8 cellular contexts compared by ENCODE assay signal in the genomic region with DNA sequence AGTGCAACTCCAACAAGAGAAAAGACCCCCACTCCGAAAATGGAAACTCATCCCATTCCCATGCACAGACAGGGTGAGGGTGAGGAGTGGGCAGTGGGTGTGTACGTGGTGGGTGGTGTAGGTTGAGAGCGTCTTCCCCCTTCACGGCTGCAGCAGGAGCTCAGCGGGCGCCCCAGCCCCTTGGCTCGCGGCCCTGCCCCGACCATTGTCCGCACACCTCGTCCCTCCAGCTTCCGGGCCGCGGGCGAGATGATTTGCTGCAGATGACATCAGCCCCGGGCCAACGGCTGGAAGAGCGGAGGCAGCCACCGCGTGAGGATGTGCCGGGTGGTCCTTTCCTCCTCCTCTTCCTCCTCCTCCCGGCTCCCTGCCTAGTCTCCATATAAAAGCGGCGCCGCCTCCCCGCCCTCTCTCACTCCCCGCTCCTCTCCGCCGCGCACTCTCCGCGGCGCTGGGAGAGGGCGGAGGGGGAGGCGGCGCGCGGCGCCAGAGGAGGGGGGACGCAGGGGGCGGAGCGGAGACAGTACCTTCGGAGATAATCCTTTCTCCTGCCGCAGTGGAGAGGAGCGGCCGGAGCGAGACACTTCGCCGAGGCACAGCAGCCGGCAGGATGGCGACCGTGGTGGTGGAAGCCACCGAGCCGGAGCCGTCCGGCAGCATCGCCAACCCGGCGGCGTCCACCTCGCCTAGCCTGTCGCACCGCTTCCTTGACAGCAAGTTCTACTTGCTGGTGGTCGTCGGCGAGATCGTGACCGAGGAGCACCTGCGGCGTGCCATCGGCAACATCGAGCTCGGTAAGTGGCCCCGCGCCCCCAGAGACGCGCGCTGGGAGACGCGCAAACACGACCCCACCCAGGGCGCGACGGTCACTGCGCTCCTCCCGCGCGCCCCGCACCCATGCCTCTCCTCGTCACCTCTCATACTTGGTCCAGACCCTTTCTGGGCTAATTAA. TPM values are rescaled to one million over a fixed set of nuclear protein-coding genes. Genes with fewer than 3 reads are reported as not detected.
A peak's percentile ranks its signal among the peaks of the same experiment; 100 is the strongest.
DNase-seq lines count a peak whose midpoint lies in the region; ATAC-seq, FAIRE-seq and TF ChIP-seq lines count a peak whose summit lies in the region.

TSS of gene MAP1B (plus strand) at position 554 of the 952 bp plus-strand sequence. CDS start at position 611, 57 bp downstream.

- H3K4ac ChIP-seq in H1 (replicated peaks; ENCODE audit: insufficient read length, low read depth, low read length), result peak within 1 kb of the TSS; percentile 61

- H3K4me3 ChIP-seq in H1 (ENCODE audit: extremely low read depth in 1 of 4, insufficient read depth in 2 of 4, low read depth in 3 of 4, low read length in 4 of 4) (peak within 1 kb of the TSS; percentile 84 to 98 (median 94)), left lung (peak within 1 kb of the TSS; percentile 47 to 53)

- H3K36me3 Mint-ChIP-seq in stimulated activated naive CD8-positive, alpha-beta T cell treated with anti-CD3 and anti-CD28 coated beads, Interleukin-15, Interleukin-2, amounts not matched to agents 100 ng/mL and 50 ng/mL, for 24 hours (ENCODE audit: low read depth), result no peaks in the 10 kb centered on the region

- POLR2A ChIA-PET in RWPE1 (lab: Yijun Ruan, JAX; ENCODE audit: low non-redundant PET) (interaction anchor here (0.6 kb wide), 1 partner anchor 663 kb away, joined by 3 read pairs; no protein-coding TSS in a partner anchor), H1 (lab: Charles Lee; ENCODE audit: partially characterized antibody) (interaction anchor here (0.5 to 7.7 kb wide), 16 partner anchors 9 to 198 kb away, joined by 3 to 72 read pairs (median 4); no protein-coding TSS in a partner anchor)

- H4K8ac ChIP-seq in H1 (ENCODE audit: extremely low read depth, insufficient read depth, low read length), result peak within 1 kb of the TSS; percentile 94

- peaks cover 0 to 1% of the 10 kb centered on the region in 2 experiments for H4K20me1 ChIP-seq in H1 (replicated peaks in 1 of 2; ENCODE audit: control insufficient read depth in 1 of 2, insufficient read depth in 2 of 2, low read length in 2 of 2)

- H3K36me3 ChIP-seq in H1 (ENCODE audit: control insufficient read depth in 2 of 4, insufficient read depth in 4 of 4, low read length in 3 of 4) (peaks cover 0 to 11% (median 0%) of the 10 kb centered on the region in 4 experiments; a peak in 1 of 8 replicates), left lung (no peaks in the 10 kb centered on the region)

- H3K18ac ChIP-seq in H1 (ENCODE audit: extremely low read depth, low read length), result peak within 1 kb of the TSS; percentile 98

- peak within 1 kb of the TSS; percentile 92; the same call in 1 of the 2 replicates for H2AFZ ChIP-seq in H1 (ENCODE audit: low read length)

- CTCF ChIA-PET in RWPE1 (lab: Yijun Ruan, JAX) (interaction anchor here (0.7 to 1.9 kb wide), 2 partner anchors 323 to 325 kb away, joined by 4 to 7 read pairs; no protein-coding TSS in a partner anchor), H1 (lab: Charles Lee; ENCODE audit: partially characterized antibody) (interaction anchor here (0.5 to 1.9 kb wide), 2 partner anchors 26 to 152 kb away, joined by 3 to 4 read pairs; no protein-coding TSS in a partner anchor)

- H3K27me3 Mint-ChIP-seq in stimulated activated naive CD8-positive, alpha-beta T cell treated with anti-CD3 and anti-CD28 coated beads, Interleukin-15, Interleukin-2, amounts not matched to agents 100 ng/mL and 50 ng/mL, for 24 hours, result peaks cover 82% of the 10 kb centered on the region

- H4K5ac ChIP-seq in H1 (ENCODE audit: insufficient read length, low read depth, low read length), result peak within 1 kb of the TSS; percentile 95

- H3K4me1 ChIP-seq in H1 (replicated peaks in 1 of 4; ENCODE audit: control insufficient read depth in 3 of 4, insufficient read depth in 4 of 4, low read length in 3 of 4), result peaks cover 3 to 8% (median 6%) of the 10 kb centered on the region in 4 experiments; a peak in 6 of 7 replicates
- peaks cover 0 to 28% of the 10 kb centered on the region in 2 donors for H3K4me1 ChIP-seq in left lung

- no peak within 1 kb of the TSS for H2BK120ac ChIP-seq in H1 (replicated peaks; ENCODE audit: low read depth, low read length)

- H3K27me3 ChIP-seq in H1 (replicated peaks in 1 of 4; ENCODE audit: control insufficient read depth in 3 of 4, extremely low read depth in 1 of 4, insufficient read depth in 3 of 4, low read length in 3 of 4) (no peaks in the 10 kb centered on the region; a peak in 1 of 7 replicates), left lung (peaks cover 26 to 55% of the 10 kb centered on the region in 2 donors)

- peak; percentile 22 to 74; a peak in 2 of 3 replicates for TF ChIP-seq POLR2A in H1 (IDR thresholded peaks at IDR 0.05; ENCODE audit: control extremely low read depth in 1 of 2, low read depth in 2 of 2, low read length in 2 of 2)

- peak; percentile 72 for ATAC-seq in left lung
- ATAC-seq in HG03520 (IDR thresholded peaks at IDR 0.05; ENCODE audit: unreplicated experiment), result no peak
- ATAC-seq in HG03139 (IDR thresholded peaks at IDR 0.05; ENCODE audit: unreplicated experiment), result no peak

- H2BK20ac ChIP-seq in H1 (ENCODE audit: low read length), result peak within 1 kb of the TSS; percentile 34; the same call in 1 of the 2 replicates

- peaks cover 14% of the 10 kb centered on the region for H3K4me1 Mint-ChIP-seq in stimulated activated naive CD8-positive, alpha-beta T cell treated with anti-CD3 and anti-CD28 coated beads, Interleukin-15, Interleukin-2, amounts not matched to agents 100 ng/mL and 50 ng/mL, for 24 hours (ENCODE audit: low read depth)

- WGBS in H1 (ENCODE audit: extremely low coverage in 1 of 2, insufficient coverage in 1 of 2, insufficient read length in 1 of 2, insufficient replicate concordance in 2 of 2, low coverage in 1 of 2, low lambda C conversion rate in 2 of 2, missing lambda C conversion rate in 1 of 2), 2 experiments, result 3% methylated on average over 64 of the region's 90 CpGs; no CpG with 5 or more reads in 1 of the 2 experiments

- peaks cover 4% of the 10 kb centered on the region for H3K9me3 Mint-ChIP-seq in stimulated activated naive CD8-positive, alpha-beta T cell treated with anti-CD3 and anti-CD28 coated beads, Interleukin-15, Interleukin-2, amounts not matched to agents 100 ng/mL and 50 ng/mL, for 24 hours

- peak within 1 kb of the TSS; percentile 70 to 82 (median 74) for H3K9ac ChIP-seq in H1 (replicated peaks in 1 of 4; ENCODE audit: extremely low read depth in 1 of 4, low read depth in 3 of 4, low read length in 3 of 4)

- intact Hi-C loops in left lung (cut with DNase I), result no loop called here

- peak within 1 kb of the TSS; percentile 95 for H2BK12ac ChIP-seq in H1 (ENCODE audit: low read depth, low read length)

- peak within 1 kb of the TSS; percentile 57 for H3K4me3 Mint-ChIP-seq in stimulated activated naive CD8-positive, alpha-beta T cell treated with anti-CD3 and anti-CD28 coated beads, Interleukin-15, Interleukin-2, amounts not matched to agents 100 ng/mL and 50 ng/mL, for 24 hours

- peak within 1 kb of the TSS; percentile 84 for H3K56ac ChIP-seq in H1 (replicated peaks; ENCODE audit: insufficient read length, low read depth, low read length)

- peak within 1 kb of the TSS; percentile 81 for H4K91ac ChIP-seq in H1 (replicated peaks; ENCODE audit: insufficient read length, low read length)

- FAIRE-seq in H1 (lab: Jason Lieb, UNC), result peak; percentile 28

- no peak within 1 kb of the TSS for H3K23ac ChIP-seq in H1 (ENCODE audit: insufficient read length)

- H2AK5ac ChIP-seq in H1 (ENCODE audit: low read depth, low read length), result no peak within 1 kb of the TSS; the same call in 1 of the 2 replicates

- H3K4me2 ChIP-seq in H1 (ENCODE audit: insufficient read depth in 1 of 2, low read depth in 2 of 2, low read length in 2 of 2), result peak within 1 kb of the TSS; percentile 76 to 98

- DNase-seq in DMS79 treated with DMSO at 0.1 percent for 48 hours (lab: John Stamatoyannopoulos, UW) (peak; percentile 59), HuH-7 (ENCODE audit: low spot score) (peak; percentile 57), RWPE1 (ENCODE audit: low spot score) (peak; percentile 38), H1 (ENCODE audit: low read depth in 1 of 2, low spot score in 2 of 2) (peak; percentile 85 to 92), left lung (peak; percentile 49 to 79)

- H3K27ac ChIP-seq in RWPE1 (peak within 1 kb of the TSS; percentile 81), H1 (ENCODE audit: low read depth, low read length) (peak within 1 kb of the TSS; percentile 69), left lung (peak within 1 kb of the TSS; percentile 26 to 59)

- H2BK5ac ChIP-seq in H1 (ENCODE audit: low read depth, low read length), result peak within 1 kb of the TSS; percentile 91; the same call in 1 of the 2 replicates

- no peak for TF ChIP-seq EP300 in H1 (IDR thresholded peaks at IDR 0.05; ENCODE audit: borderline replicate concordance in 1 of 2, low read depth in 2 of 2, low read length in 2 of 2)

- H3K79me1 ChIP-seq in H1 (ENCODE audit: low read depth, low read length), result 0 out of 2 replicates have a peak, but pooled peaks cover 2% of the 10 kb centered on the region

- peaks cover 4 to 33% of the 10 kb centered on the region in 2 experiments; a peak in 3 of 4 replicates for H3K79me2 ChIP-seq in H1 (ENCODE audit: control insufficient read depth in 1 of 2, insufficient read depth in 2 of 2, low read length in 2 of 2)

- H3K9me3 ChIP-seq in H1 (ENCODE audit: insufficient read depth in 2 of 2, low read depth in 1 of 2, low read length in 1 of 2), result no peaks in the 10 kb centered on the region
- no peaks in the 10 kb centered on the region for H3K9me3 ChIP-seq in left lung

- no peak within 1 kb of the TSS for H3K27ac Mint-ChIP-seq in stimulated activated naive CD8-positive, alpha-beta T cell treated with anti-CD3 and anti-CD28 coated beads, Interleukin-15, Interleukin-2, amounts not matched to agents 100 ng/mL and 50 ng/mL, for 24 hours

- peak within 1 kb of the TSS; percentile 99 for H2BK15ac ChIP-seq in H1 (ENCODE audit: low read length)

- H3K14ac ChIP-seq in H1 (ENCODE audit: insufficient read length), result no peak within 1 kb of the TSS

- TF ChIP-seq RAD21 in H1 (IDR thresholded peaks at IDR 0.05 in 1 of 2, conservative IDR thresholded peaks at IDR 0.05 in 1 of 2; ENCODE audit: low read depth in 2 of 2, low read length in 2 of 2), result 0 out of 4 replicates have a peak, but pooled peaks have one; percentile 3 to 12

- H3K23me2 ChIP-seq in H1 (ENCODE audit: low read depth, low read length), result peaks cover 10% of the 10 kb centered on the region

- no peak for TF ChIP-seq CTCF in RWPE1 (conservative IDR thresholded peaks at IDR 0.05; ENCODE audit: low read depth)
- no peak for TF ChIP-seq CTCF in H1 (IDR thresholded peaks at IDR 0.05; ENCODE audit: control extremely low read depth in 1 of 3, insufficient read depth in 1 of 3, low read depth in 1 of 3, low read length in 3 of 3)
- no peak for TF ChIP-seq CTCF in left lung (IDR thresholded peaks at IDR 0.05)

RNA-seq across cellular contexts. Expression of gene MAP1B, which starts in this region (rescaled TPM):
- total RNA-seq in H1 (2021; fragmentation: NEBNext Ultra II Directional; extraction: Animal tissue kit (Norgen Biotek cat#: 25700)), result 120 TPM in 2 replicates
- 24.5 and 70.4 TPM in 2 replicates for polyA plus RNA-seq in H1 (2011; rRNA removed)
- polyA plus RNA-seq in H1 (2011; cell fraction: cytosol; rRNA removed), result 20.4 TPM
- 63.1 TPM for polyA plus RNA-seq in H1 (2011; cell fraction: nucleus; rRNA removed)
- 23.2 to 37.8 TPM (median 31.7 TPM) in 4 replicates for polyA plus RNA-seq in H1 (2012, experiment 1 of 2)
- 2.3 TPM for polyA plus RNA-seq in H1 (2012, experiment 2 of 2)
- polyA plus RNA-seq in H1 (2013, experiment 1 of 2), result 30.3 TPM
- polyA plus RNA-seq in H1 (2013, experiment 2 of 2), result 27.6 TPM
- polyA minus RNA-seq in H1 (2011; rRNA and poly(A)+ RNA removed), result 71.2 and 113 TPM in 2 replicates
- polyA minus RNA-seq in H1 (2011; cell fraction: cytosol; rRNA and poly(A)+ RNA removed), result 46.2 TPM
- 150 TPM for polyA minus RNA-seq in H1 (2011; cell fraction: nucleus; rRNA and poly(A)+ RNA removed)
- total RNA-seq in left lung, result 10 to 100 TPM; 53.0 to 62.6 TPM

Comparison
In these comparisons a context has a peak if more than half of its experiments do, and no peak if none do; other contexts are left out.
1. DNase-seq: peak in every context shown above with its lines; median percentile 88 in H1; 64 in left lung; 59 in DMS79 treated with DMSO at 0.1 percent for 48 hours; 57 in HuH-7; 38 in RWPE1.